Comparison of ENCODE assay signal across 8 cellular contexts in genomic region chr3:122794779-122795673, GRCh38. TPM values are rescaled to one million over a fixed set of nuclear protein-coding genes. Genes with fewer than 3 reads are reported as not detected.
DNase-seq lines count a peak whose midpoint lies in the region; ATAC-seq and TF ChIP-seq lines count a peak whose summit lies in the region.

Gene SLC49A4, plus strand, starts transcription at chr3:122795069. Its CDS starts 124 bp downstream, at chr3:122795193.

- peaks cover 0 to 13% (median 2%) of the 10 kb centered on the region in 4 donors for H3K4me1 ChIP-seq in Peyer's patch
- peaks cover 3% of the 10 kb centered on the region for H3K4me1 ChIP-seq in right cardiac atrium (ENCODE audit: control insufficient read depth, insufficient read depth, low read length)
- peaks cover 0 to 30% (median 24%) of the 10 kb centered on the region in 4 donors for H3K4me1 ChIP-seq in sigmoid colon

- intact Hi-C loops in right cardiac atrium (cut with DNase I) (no loop called here), sigmoid colon (cut with DNase I) (loop anchor here (5.0 to 10.0 kb wide), 3 partner anchors 230 to 410 kb away; partner anchors contain the start of genes DTX3L, PARP9, SEC22A and SEMA5B)

- H3K27me3 ChIP-seq in Peyer's patch, result no peaks in the 10 kb centered on the region
- no peaks in the 10 kb centered on the region for H3K27me3 ChIP-seq in right cardiac atrium (ENCODE audit: control insufficient read depth, insufficient read depth)
- no peaks in the 10 kb centered on the region for H3K27me3 ChIP-seq in sigmoid colon

- H3K9me3 ChIP-seq in Peyer's patch (no peaks in the 10 kb centered on the region), right cardiac atrium (ENCODE audit: control insufficient read depth, low read length) (no peaks in the 10 kb centered on the region), sigmoid colon (no peaks in the 10 kb centered on the region)

- DNase-seq in Peyer's patch (peak; percentile 68 to 89 (median 89)), amniotic epithelial cell (ENCODE audit: low read depth) (peak; percentile 49), right cardiac atrium (peak; percentile 80 to 91 (median 90)), sigmoid colon (peak; percentile 80), NCI-H1694 treated with DMSO at 0.1 percent for 48 hours (lab: John Stamatoyannopoulos, UW) (no peak), KG1 (lab: John Stamatoyannopoulos, UW) (no peak)

- H3K36me3 ChIP-seq in Peyer's patch (no peaks in the 10 kb centered on the region), sigmoid colon (no peaks in the 10 kb centered on the region)

- peak; percentile 82 for ATAC-seq in HG02642 (IDR thresholded peaks at IDR 0.05; ENCODE audit: poor library complexity, unreplicated experiment)
- ATAC-seq in right cardiac atrium, result peak; percentile 92 to 93

- H3K27ac ChIP-seq in Peyer's patch, result peak within 1 kb of the TSS; percentile 89 to 97 (median 91)
- peak within 1 kb of the TSS; percentile 94 for H3K27ac ChIP-seq in right cardiac atrium (ENCODE audit: low read length)
- H3K27ac ChIP-seq in sigmoid colon, result peak within 1 kb of the TSS; percentile 94 to 98 (median 98)

- peak in 2 of 4 donors; percentile 41 to 59 for TF ChIP-seq EP300 in sigmoid colon (IDR thresholded peaks at IDR 0.05)

- WGBS in right cardiac atrium, result under 1% methylated on average over 84 of the region's 84 CpGs
- 1% methylated on average over 84 of the region's 84 CpGs for whole genome bisulfite sequencing in sigmoid colon, 2 donors

- TF ChIP-seq CTCF in GM12875 (IDR thresholded peaks at IDR 0.05; ENCODE audit: borderline replicate concordance, insufficient read depth, low read depth, low read length) (no peak), Peyer's patch (IDR thresholded peaks at IDR 0.05) (peak in 1 of 6 experiments; percentile 17), sigmoid colon (IDR thresholded peaks at IDR 0.05) (no peak)

- TF ChIP-seq POLR2A in Peyer's patch (IDR thresholded peaks at IDR 0.05) (peak; percentile 75 to 77), sigmoid colon (IDR thresholded peaks at IDR 0.05) (no peak)

- H3K4me3 ChIP-seq in GM12875 (ENCODE audit: low read depth, low read length), result peak within 1 kb of the TSS; percentile 90
- peak within 1 kb of the TSS; percentile 71 to 96 (median 83) for H3K4me3 ChIP-seq in Peyer's patch
- H3K4me3 ChIP-seq in right cardiac atrium (ENCODE audit: low read length), result peak within 1 kb of the TSS; percentile 89
- peak within 1 kb of the TSS; percentile 70 to 94 (median 90) for H3K4me3 ChIP-seq in sigmoid colon

RNA-seq across cellular contexts. Expression of gene SLC49A4, which starts in this region (rescaled TPM):
- 10 to 100 TPM in 3 of 4 donors, 1 to 10 TPM in 1; 3.3 to 29.4 (median 13.0) TPM for total RNA-seq in Peyer's patch
- total RNA-seq in right cardiac atrium, result 10 to 100 TPM; 19.9 to 26.8 (median 20.8) TPM
- polyA plus RNA-seq in right cardiac atrium, result 13.4 TPM
- total RNA-seq in sigmoid colon, result 10 to 100 TPM; 15.0 to 20.6 (median 17.6) TPM
- polyA plus RNA-seq in sigmoid colon, result 1 to 10 TPM; 3.0 to 7.2 (median 3.5) TPM

Comparison
In these comparisons a context has a peak if more than half of its experiments do, and no peak if none do; other contexts are left out.
1. DNase-seq: peak in Peyer's patch (3 of 3), amniotic epithelial cell (single experiment), right cardiac atrium (3 of 3) and sigmoid colon (single experiment); none in NCI-H1694 treated with DMSO at 0.1 percent for 48 hours (single experiment) and KG1 (single experiment).
2. POLR2A ChIP-seq: peak in Peyer's patch (2 of 2); none in sigmoid colon (0 of 2).
3. Peak in every context shown above with its lines, with median percentiles within 50 percentile points of each other: H3K4me3 ChIP-seq and H3K27ac ChIP-seq.